ENCODE assay signal across 8 cellular contexts in the genomic region with DNA sequence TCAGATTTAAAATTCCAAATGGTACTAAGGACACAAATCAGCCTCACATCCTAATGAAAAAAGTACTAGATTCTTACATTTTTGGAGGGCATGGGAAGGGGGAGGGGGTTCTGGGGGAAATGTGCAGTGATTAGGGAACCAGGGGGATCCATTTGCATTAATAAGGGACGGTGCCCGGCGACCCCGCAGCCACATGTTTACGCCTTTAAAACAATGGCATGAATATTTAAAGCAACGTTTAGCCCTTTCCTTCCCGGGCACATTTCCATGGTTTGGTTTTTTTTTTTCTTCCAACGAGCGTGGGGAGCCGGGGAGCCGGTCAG. TPM values are rescaled to one million over a fixed set of nuclear protein-coding genes. Genes with fewer than 3 reads are reported as not detected.
DNase-seq lines count a peak whose midpoint lies in the region; ATAC-seq and TF ChIP-seq lines count a peak whose summit lies in the region.

No MANE protein-coding gene starts in this region.

- TF ChIP-seq POLR2A in ovary (IDR thresholded peaks at IDR 0.05) = no peak

- H3K4me3 ChIP-seq in DND-41 (ENCODE audit: low read depth in 1 of 2, low read length in 2 of 2) = peak overlapping the region; percentile 73 to 93
- peak overlapping the region; percentile 89 for H3K4me3 ChIP-seq in OCI-LY3 (ENCODE audit: low read length)
- peak overlapping the region; percentile 75 for H3K4me3 ChIP-seq in epithelial cell of esophagus (ENCODE audit: low read length)
- peak overlapping the region; percentile 88 for H3K4me3 ChIP-seq in ovary

- H3K9ac ChIP-seq in DND-41 (ENCODE audit: low read depth, low read length) (peak overlapping the region; percentile 98), OCI-LY3 (ENCODE audit: low read length) (peak overlapping the region; percentile 97)

- peak overlapping the region; percentile 68 for H3K4me2 ChIP-seq in DND-41 (ENCODE audit: insufficient read depth, low read length)
- H3K4me2 ChIP-seq in OCI-LY3 (ENCODE audit: low read length) = peak overlapping the region; percentile 92

- H2AFZ ChIP-seq in DND-41 (ENCODE audit: low read depth, low read length) = peak overlapping the region; percentile 12; the same call in 1 of the 2 replicates
- H2AFZ ChIP-seq in OCI-LY3 (ENCODE audit: low read depth, low read length) = no peak overlapping the region

- H3K27me3 ChIP-seq in DND-41 (ENCODE audit: insufficient read depth, low read length, poor library complexity) (no peaks in the 10 kb centered on the region), OCI-LY3 (ENCODE audit: low read depth, low read length) (no peaks in the 10 kb centered on the region), ovary (no peaks in the 10 kb centered on the region)

- peaks cover 54% of the 10 kb centered on the region for H3K4me1 ChIP-seq in DND-41 (ENCODE audit: insufficient read depth, low read length)
- H3K4me1 ChIP-seq in OCI-LY3 (ENCODE audit: low read length) = peaks cover 36% of the 10 kb centered on the region
- H3K4me1 ChIP-seq in ovary (ENCODE audit: insufficient read depth) = peaks cover 6% of the 10 kb centered on the region

- no peak for TF ChIP-seq EP300 in ovary (IDR thresholded peaks at IDR 0.05)

- DNase-seq in DND-41 (peak; percentile 26), epithelial cell of esophagus (ENCODE audit: low read depth) (no peak), ovary (peak in 1 of 5 donors; percentile 52), T1000 (lab: John Stamatoyannopoulos, UW) (no peak)
- no peak for DNase-seq in stimulated activated CD4-positive, alpha-beta T cell treated with anti-CD3 and anti-CD28 coated beads, Interleukin-4, amount 100 ng/mL, for 4 hours
- no peak for DNase-seq in activated CD4-positive, CD25-positive, alpha-beta regulatory T cell (lab: John Stamatoyannopoulos, UW)

- H3K79me2 ChIP-seq in DND-41 (ENCODE audit: insufficient read depth, low read length) = peaks cover 69% of the 10 kb centered on the region
- peaks cover 74% of the 10 kb centered on the region for H3K79me2 ChIP-seq in OCI-LY3 (ENCODE audit: low read length)

- H4K20me1 ChIP-seq in DND-41 (ENCODE audit: insufficient read depth, low read length) = peaks cover 10% of the 10 kb centered on the region; the same call in 1 of the 2 replicates
- no peaks in the 10 kb centered on the region for H4K20me1 ChIP-seq in OCI-LY3 (ENCODE audit: insufficient read depth, low read length)

- H3K9me3 ChIP-seq in DND-41 (ENCODE audit: insufficient read depth, low read length, severe bottlenecking) (no peaks in the 10 kb centered on the region), OCI-LY3 (ENCODE audit: insufficient read depth, low read length) (no peaks in the 10 kb centered on the region), ovary (no peaks in the 10 kb centered on the region)

- intact Hi-C loops in ovary (cut with DNase I) = loop anchor here in 1 of 4 donors (5.0 kb wide), 1 partner anchor 45 kb away; the partner anchor contains the start of gene PHYH

- TF ChIP-seq CTCF in DND-41 (IDR thresholded peaks at IDR 0.05; ENCODE audit: borderline replicate concordance, extremely low read depth, low read length, poor library complexity, severe bottlenecking) (no peak), OCI-LY3 (IDR thresholded peaks at IDR 0.05; ENCODE audit: low read depth, low read length) (no peak), epithelial cell of esophagus (IDR thresholded peaks at IDR 0.05; ENCODE audit: insufficient read depth, low read depth, low read length, missing control alignments) (no peak), ovary (IDR thresholded peaks at IDR 0.05) (no peak)

- H3K27ac ChIP-seq in DND-41 (ENCODE audit: low read length) (peak overlapping the region; percentile 86), OCI-LY3 (ENCODE audit: low read length) (peak overlapping the region; percentile 86), ovary (peak overlapping the region; percentile 95 to 99)

- ATAC-seq in DND-41 (ENCODE audit: insufficient read depth, low read depth) (no peak), HG03196 (IDR thresholded peaks at IDR 0.05; ENCODE audit: unreplicated experiment) (no peak)

- WGBS in ovary, 3 donors = 0 to 1% (median 0%) methylated on average over 11 of the region's 11 CpGs

- H3K36me3 ChIP-seq in DND-41 (ENCODE audit: insufficient read depth, low read length) (peaks cover 30% of the 10 kb centered on the region), OCI-LY3 (replicated peaks; ENCODE audit: low read depth, low read length) (peaks cover 27% of the 10 kb centered on the region), ovary (no peaks in the 10 kb centered on the region)

RNA-seq across cellular contexts. Expression of gene SEPHS1, which starts 1.2 kb away (rescaled TPM):
- 10 to 100 TPM; 27.2 to 62.0 (median 50.6) TPM for total RNA-seq in ovary
- 10 to 100 TPM; 39.7 to 76.7 TPM for polyA plus RNA-seq in ovary

RNA-seq across cellular contexts. Expression of gene PHYH, which starts 47.0 kb away (rescaled TPM):
- 10 to 100 TPM; 20.0 to 49.7 (median 39.5) TPM for total RNA-seq in ovary
- 10 to 100 TPM; 41.6 to 42.8 TPM for polyA plus RNA-seq in ovary
